Comparison of ENCODE assay signal across 8 cellular contexts in the genomic region with DNA sequence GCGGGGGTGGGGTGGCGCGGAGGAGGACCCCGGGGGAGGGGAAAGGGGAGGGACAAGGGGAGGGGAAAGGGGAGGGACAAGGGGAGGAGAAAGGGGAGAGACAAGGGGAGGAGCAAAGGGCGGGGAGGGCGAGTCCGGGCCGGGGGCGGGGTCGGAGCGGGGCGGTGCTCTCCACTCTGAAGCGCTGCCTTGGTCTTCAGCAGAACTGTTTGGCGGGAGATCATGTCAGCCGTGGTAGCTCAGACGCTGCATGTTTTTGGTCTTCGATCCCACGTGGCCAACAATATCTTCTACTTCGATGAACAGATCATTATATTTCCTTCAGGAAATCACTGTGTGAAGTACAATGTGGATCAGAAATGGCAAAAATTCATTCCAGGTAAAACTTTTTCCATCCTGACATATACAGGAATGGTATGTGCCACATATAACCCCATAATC. TPM values are rescaled to one million over a fixed set of nuclear protein-coding genes. Genes with fewer than 3 reads are reported as not detected.
A peak's percentile ranks its signal among the peaks of the same experiment; 100 is the strongest.
DNase-seq lines count a peak whose midpoint lies in the region; ATAC-seq and TF ChIP-seq lines count a peak whose summit lies in the region.

No MANE protein-coding gene starts in this region.

- H3K4me3 ChIP-seq in coronary artery: peak overlapping the region; percentile 92

- DNase-seq in SIG-M5 treated with dmso at 0.1 percent for 504 hours (lab: John Stamatoyannopoulos, UW; ENCODE audit: unreplicated experiment) (peak; percentile 87), SIG-M5 (lab: John Stamatoyannopoulos, UW) (no peak), NCI-H2171 treated with DMSO at 0.1 percent for 48 hours (lab: John Stamatoyannopoulos, UW) (peak; percentile 91), WTC11 (ENCODE audit: low spot score) (peak; percentile 80), coronary artery (ENCODE audit: low spot score) (peak; percentile 90), left lobe of liver (ENCODE audit: low spot score) (peak; percentile 86)
- peak; percentile 87 to 89 for DNase-seq in stimulated activated CD4-positive, alpha-beta T cell treated with anti-CD3 and anti-CD28 coated beads, Interleukin-1b, Interleukin-23, amount 100 ng/mL, for 4 hours (ENCODE audit: low read depth in 2 of 2)

- H3K4me1 Mint-ChIP-seq in WTC11: peaks cover 23% of the 10 kb centered on the region

- peaks cover 16% of the 10 kb centered on the region for H3K27me3 Mint-ChIP-seq in WTC11 (ENCODE audit: low read depth)

- peaks cover 35% of the 10 kb centered on the region for H3K36me3 Mint-ChIP-seq in WTC11

- H3K27ac ChIP-seq in coronary artery: peak overlapping the region in 1 of 2 donors; percentile 62

- H3K9me3 Mint-ChIP-seq in WTC11: peaks cover 11% of the 10 kb centered on the region

- peak; percentile 51 for ATAC-seq in HG03095 (IDR thresholded peaks at IDR 0.05; ENCODE audit: unreplicated experiment)
- peak; percentile 87 for ATAC-seq in WTC11
- ATAC-seq in left lobe of liver: peak; percentile 95

- peak overlapping the region; percentile 97 for H3K4me3 Mint-ChIP-seq in WTC11

- H3K27ac Mint-ChIP-seq in WTC11: no peak overlapping the region

- TF ChIP-seq CTCF in WTC11 (IDR thresholded peaks at IDR 0.05): no peak
- TF ChIP-seq CTCF in coronary artery (IDR thresholded peaks at IDR 0.05): no peak

- CTCF ChIA-PET in WTC11 (lab: Charles Lee): interaction anchor here (1.0 to 2.0 kb wide), 6 partner anchors 29 to 260 kb away, joined by 3 to 7 read pairs (median 4); a partner anchor contains a TSS

- POLR2A ChIA-PET in WTC11 (lab: Charles Lee): no interaction called here

TF ChIP-seq in WTC11, 78 proteins besides CTCF, POLR2A, EP300 and RAD21 (continues in another document):
- TF ChIP-seq, protein P1, sequence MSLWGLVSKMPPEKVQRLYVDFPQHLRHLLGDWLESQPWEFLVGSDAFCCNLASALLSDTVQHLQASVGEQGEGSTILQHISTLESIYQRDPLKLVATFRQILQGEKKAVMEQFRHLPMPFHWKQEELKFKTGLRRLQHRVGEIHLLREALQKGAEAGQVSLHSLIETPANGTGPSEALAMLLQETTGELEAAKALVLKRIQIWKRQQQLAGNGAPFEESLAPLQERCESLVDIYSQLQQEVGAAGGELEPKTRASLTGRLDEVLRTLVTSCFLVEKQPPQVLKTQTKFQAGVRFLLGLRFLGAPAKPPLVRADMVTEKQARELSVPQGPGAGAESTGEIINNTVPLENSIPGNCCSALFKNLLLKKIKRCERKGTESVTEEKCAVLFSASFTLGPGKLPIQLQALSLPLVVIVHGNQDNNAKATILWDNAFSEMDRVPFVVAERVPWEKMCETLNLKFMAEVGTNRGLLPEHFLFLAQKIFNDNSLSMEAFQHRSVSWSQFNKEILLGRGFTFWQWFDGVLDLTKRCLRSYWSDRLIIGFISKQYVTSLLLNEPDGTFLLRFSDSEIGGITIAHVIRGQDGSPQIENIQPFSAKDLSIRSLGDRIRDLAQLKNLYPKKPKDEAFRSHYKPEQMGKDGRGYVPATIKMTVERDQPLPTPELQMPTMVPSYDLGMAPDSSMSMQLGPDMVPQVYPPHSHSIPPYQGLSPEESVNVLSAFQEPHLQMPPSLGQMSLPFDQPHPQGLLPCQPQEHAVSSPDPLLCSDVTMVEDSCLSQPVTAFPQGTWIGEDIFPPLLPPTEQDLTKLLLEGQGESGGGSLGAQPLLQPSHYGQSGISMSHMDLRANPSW (CRISPR knock-in tag; conservative IDR thresholded peaks at IDR 0.05; ENCODE audit: low read depth): no peak
- TF ChIP-seq, protein P2, sequence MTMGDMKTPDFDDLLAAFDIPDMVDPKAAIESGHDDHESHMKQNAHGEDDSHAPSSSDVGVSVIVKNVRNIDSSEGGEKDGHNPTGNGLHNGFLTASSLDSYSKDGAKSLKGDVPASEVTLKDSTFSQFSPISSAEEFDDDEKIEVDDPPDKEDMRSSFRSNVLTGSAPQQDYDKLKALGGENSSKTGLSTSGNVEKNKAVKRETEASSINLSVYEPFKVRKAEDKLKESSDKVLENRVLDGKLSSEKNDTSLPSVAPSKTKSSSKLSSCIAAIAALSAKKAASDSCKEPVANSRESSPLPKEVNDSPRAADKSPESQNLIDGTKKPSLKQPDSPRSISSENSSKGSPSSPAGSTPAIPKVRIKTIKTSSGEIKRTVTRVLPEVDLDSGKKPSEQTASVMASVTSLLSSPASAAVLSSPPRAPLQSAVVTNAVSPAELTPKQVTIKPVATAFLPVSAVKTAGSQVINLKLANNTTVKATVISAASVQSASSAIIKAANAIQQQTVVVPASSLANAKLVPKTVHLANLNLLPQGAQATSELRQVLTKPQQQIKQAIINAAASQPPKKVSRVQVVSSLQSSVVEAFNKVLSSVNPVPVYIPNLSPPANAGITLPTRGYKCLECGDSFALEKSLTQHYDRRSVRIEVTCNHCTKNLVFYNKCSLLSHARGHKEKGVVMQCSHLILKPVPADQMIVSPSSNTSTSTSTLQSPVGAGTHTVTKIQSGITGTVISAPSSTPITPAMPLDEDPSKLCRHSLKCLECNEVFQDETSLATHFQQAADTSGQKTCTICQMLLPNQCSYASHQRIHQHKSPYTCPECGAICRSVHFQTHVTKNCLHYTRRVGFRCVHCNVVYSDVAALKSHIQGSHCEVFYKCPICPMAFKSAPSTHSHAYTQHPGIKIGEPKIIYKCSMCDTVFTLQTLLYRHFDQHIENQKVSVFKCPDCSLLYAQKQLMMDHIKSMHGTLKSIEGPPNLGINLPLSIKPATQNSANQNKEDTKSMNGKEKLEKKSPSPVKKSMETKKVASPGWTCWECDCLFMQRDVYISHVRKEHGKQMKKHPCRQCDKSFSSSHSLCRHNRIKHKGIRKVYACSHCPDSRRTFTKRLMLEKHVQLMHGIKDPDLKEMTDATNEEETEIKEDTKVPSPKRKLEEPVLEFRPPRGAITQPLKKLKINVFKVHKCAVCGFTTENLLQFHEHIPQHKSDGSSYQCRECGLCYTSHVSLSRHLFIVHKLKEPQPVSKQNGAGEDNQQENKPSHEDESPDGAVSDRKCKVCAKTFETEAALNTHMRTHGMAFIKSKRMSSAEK (CRISPR knock-in tag; IDR thresholded peaks at IDR 0.05; ENCODE audit: borderline replicate concordance): no peak
- TF ChIP-seq ZNF219 (CRISPR knock-in tag; IDR thresholded peaks at IDR 0.05; ENCODE audit: borderline replicate concordance) (no peak), TEAD1 (CRISPR knock-in tag; IDR thresholded peaks at IDR 0.05) (peak; percentile 83; the same call in 1 of the 2 replicates), SMAD3 (CRISPR knock-in tag; IDR thresholded peaks at IDR 0.05; ENCODE audit: borderline replicate concordance) (peak; percentile 29; the same call in 1 of the 2 replicates), ZNF423 (CRISPR knock-in tag; IDR thresholded peaks at IDR 0.05) (no peak), NR2C2 (CRISPR knock-in tag; IDR thresholded peaks at IDR 0.05) (no peak), NFATC4 (CRISPR knock-in tag; IDR thresholded peaks at IDR 0.05) (no peak), ZNF138 (CRISPR knock-in tag; conservative IDR thresholded peaks at IDR 0.05) (no peak), ZNF396 (CRISPR knock-in tag; IDR thresholded peaks at IDR 0.05; ENCODE audit: borderline replicate concordance) (no peak)
- TF ChIP-seq, protein P3, sequence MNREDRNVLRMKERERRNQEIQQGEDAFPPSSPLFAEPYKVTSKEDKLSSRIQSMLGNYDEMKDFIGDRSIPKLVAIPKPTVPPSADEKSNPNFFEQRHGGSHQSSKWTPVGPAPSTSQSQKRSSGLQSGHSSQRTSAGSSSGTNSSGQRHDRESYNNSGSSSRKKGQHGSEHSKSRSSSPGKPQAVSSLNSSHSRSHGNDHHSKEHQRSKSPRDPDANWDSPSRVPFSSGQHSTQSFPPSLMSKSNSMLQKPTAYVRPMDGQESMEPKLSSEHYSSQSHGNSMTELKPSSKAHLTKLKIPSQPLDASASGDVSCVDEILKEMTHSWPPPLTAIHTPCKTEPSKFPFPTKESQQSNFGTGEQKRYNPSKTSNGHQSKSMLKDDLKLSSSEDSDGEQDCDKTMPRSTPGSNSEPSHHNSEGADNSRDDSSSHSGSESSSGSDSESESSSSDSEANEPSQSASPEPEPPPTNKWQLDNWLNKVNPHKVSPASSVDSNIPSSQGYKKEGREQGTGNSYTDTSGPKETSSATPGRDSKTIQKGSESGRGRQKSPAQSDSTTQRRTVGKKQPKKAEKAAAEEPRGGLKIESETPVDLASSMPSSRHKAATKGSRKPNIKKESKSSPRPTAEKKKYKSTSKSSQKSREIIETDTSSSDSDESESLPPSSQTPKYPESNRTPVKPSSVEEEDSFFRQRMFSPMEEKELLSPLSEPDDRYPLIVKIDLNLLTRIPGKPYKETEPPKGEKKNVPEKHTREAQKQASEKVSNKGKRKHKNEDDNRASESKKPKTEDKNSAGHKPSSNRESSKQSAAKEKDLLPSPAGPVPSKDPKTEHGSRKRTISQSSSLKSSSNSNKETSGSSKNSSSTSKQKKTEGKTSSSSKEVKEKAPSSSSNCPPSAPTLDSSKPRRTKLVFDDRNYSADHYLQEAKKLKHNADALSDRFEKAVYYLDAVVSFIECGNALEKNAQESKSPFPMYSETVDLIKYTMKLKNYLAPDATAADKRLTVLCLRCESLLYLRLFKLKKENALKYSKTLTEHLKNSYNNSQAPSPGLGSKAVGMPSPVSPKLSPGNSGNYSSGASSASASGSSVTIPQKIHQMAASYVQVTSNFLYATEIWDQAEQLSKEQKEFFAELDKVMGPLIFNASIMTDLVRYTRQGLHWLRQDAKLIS (CRISPR knock-in tag; IDR thresholded peaks at IDR 0.05; ENCODE audit: borderline replicate concordance): no peak
- TF ChIP-seq, protein P4, sequence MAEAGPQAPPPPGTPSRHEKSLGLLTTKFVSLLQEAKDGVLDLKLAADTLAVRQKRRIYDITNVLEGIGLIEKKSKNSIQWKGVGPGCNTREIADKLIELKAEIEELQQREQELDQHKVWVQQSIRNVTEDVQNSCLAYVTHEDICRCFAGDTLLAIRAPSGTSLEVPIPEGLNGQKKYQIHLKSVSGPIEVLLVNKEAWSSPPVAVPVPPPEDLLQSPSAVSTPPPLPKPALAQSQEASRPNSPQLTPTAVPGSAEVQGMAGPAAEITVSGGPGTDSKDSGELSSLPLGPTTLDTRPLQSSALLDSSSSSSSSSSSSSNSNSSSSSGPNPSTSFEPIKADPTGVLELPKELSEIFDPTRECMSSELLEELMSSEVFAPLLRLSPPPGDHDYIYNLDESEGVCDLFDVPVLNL (CRISPR knock-in tag; IDR thresholded peaks at IDR 0.05; ENCODE audit: borderline replicate concordance, low read depth): no peak

RNA-seq across cellular contexts. Expression of a gene that starts 0.4 kb away (rescaled TPM):
- total RNA-seq in WTC11 (2021): 0.27 to 0.78 TPM (median 0.42 TPM) in 3 replicates
- not detected for total RNA-seq in left lobe of liver

RNA-seq across cellular contexts. Expression of a gene that starts 0.5 kb away (rescaled TPM):
- total RNA-seq in WTC11 (2021) (66.7 to 93.7 TPM (median 67.7 TPM) in 3 replicates), left lobe of liver (76.1 TPM)
